Comparison of ENCODE assay signal across 21 cellular contexts in the genomic region with DNA sequence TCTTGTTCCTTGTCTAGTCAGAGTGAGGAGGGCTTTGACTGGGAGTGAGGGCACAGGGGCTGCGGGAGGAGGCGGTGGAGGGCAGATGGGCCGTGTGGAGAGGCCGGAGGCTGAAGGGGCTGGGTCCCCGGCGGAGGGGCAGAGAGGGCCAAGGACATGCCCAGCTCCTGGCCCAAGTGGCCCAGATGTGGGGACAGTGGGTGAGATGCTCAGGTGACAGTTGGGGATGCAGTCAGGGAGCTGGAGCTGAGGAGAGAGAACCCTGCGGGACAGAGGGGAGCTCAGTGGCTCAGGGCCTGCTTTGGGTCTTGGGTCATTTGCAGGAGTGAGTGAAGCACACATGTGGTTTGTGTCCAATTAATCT. TPM values are rescaled to one million over a fixed set of nuclear protein-coding genes. Genes with fewer than 3 reads are reported as not detected.
"Had no signal": no experiment of that assay in that cellular context is flagged by ENCODE, and none has a peak within 500 bp of the region (broad histone marks: within the 10 kb centered on the region; RNA-seq: fewer than 3 reads in every experiment).

No MANE protein-coding gene starts in this region.

- DNase-seq: activated CD4-positive, alpha-beta memory T cell treated with anti-CD3 and anti-CD28 coated beads for 36 hours; activated CD4-positive, alpha-beta T cell treated with anti-CD3 and anti-CD28 coated beads, Interleukin-2, amount 10 ng/mL, durations not matched to agents 7 days and 5 days; activated CD4-positive, CD25-positive, alpha-beta regulatory T cell; activated CD8-positive, alpha-beta memory T cell treated with anti-CD3 and anti-CD28 coated beads for 24 hours; activated gamma-delta T cell treated with Interleukin-2 at 50 U/mL for 16 hours; activated naive CD4-positive, alpha-beta T cell treated with anti-CD3 and anti-CD28 coated beads, Interleukin-2, amount 10 ng/mL, durations not matched to agents 7 days and 5 days; activated naive CD8-positive, alpha-beta T cell treated with anti-CD3 and anti-CD28 coated beads for 36 hours; activated T-cell treated with anti-CD3 and anti-CD28 coated beads, Interleukin-2, amount 50 U/mL, for 4 hours; cerebellar nuclear complex; NCI-H1105 treated with DMSO at 0.1 percent for 48 hours; NCI-H1436 treated with DMSO at 0.1 percent for 48 hours; NCI-H187; NCI-H2081 treated with DMSO at 0.1 percent for 48 hours; NCI-H446; NCI-H524; PC-3; SHP77; T-helper 17 cell; T-helper 9 cell had no signal

- H3K4me1 ChIP-seq: SJSA1 had no signal

- H3K36me3 ChIP-seq: SJSA1 had no signal

- H3K4me3 Mint-ChIP-seq: activated CD4-positive, alpha-beta memory T cell treated with anti-CD3 and anti-CD28 coated beads for 36 hours; activated CD4-positive, alpha-beta T cell treated with anti-CD3 and anti-CD28 coated beads, Interleukin-2, amount 10 ng/mL, durations not matched to agents 7 days and 5 days; activated naive CD4-positive, alpha-beta T cell treated with anti-CD3 and anti-CD28 coated beads, Interleukin-2, amount 10 ng/mL, durations not matched to agents 7 days and 5 days; activated naive CD8-positive, alpha-beta T cell treated with anti-CD3 and anti-CD28 coated beads for 36 hours; activated T-cell treated with anti-CD3 and anti-CD28 coated beads, Interleukin-2, amount 50 U/mL, for 4 hours; T-helper 17 cell had no signal

- H3K9me3 ChIP-seq: SJSA1 had no signal

- H3K4me1 Mint-ChIP-seq: activated naive CD8-positive, alpha-beta T cell treated with anti-CD3 and anti-CD28 coated beads for 36 hours had no signal

- H3K27me3 ChIP-seq: SJSA1 had no signal

- H3K4me3 ChIP-seq: SJSA1 had no signal

- H3K36me3 Mint-ChIP-seq: activated CD4-positive, alpha-beta memory T cell treated with anti-CD3 and anti-CD28 coated beads for 36 hours; activated naive CD4-positive, alpha-beta T cell treated with anti-CD3 and anti-CD28 coated beads, Interleukin-2, amount 10 ng/mL, durations not matched to agents 7 days and 5 days; activated naive CD8-positive, alpha-beta T cell treated with anti-CD3 and anti-CD28 coated beads for 36 hours had no signal

- H3K9me3 Mint-ChIP-seq: activated CD4-positive, alpha-beta memory T cell treated with anti-CD3 and anti-CD28 coated beads for 36 hours; activated CD4-positive, alpha-beta T cell treated with anti-CD3 and anti-CD28 coated beads, Interleukin-2, amount 10 ng/mL, durations not matched to agents 7 days and 5 days; activated naive CD4-positive, alpha-beta T cell treated with anti-CD3 and anti-CD28 coated beads, Interleukin-2, amount 10 ng/mL, durations not matched to agents 7 days and 5 days; activated naive CD8-positive, alpha-beta T cell treated with anti-CD3 and anti-CD28 coated beads for 36 hours; activated T-cell treated with anti-CD3 and anti-CD28 coated beads, Interleukin-2, amount 50 U/mL, for 4 hours had no signal

- H3K27ac ChIP-seq: SJSA1, VCaP had no signal

- ATAC-seq: activated T-cell treated with anti-CD3 and anti-CD28 coated beads, Interleukin-2, amount 50 U/mL, for 4 hours; PC-3; T-helper 17 cell had no signal

- H3K27ac Mint-ChIP-seq: activated CD4-positive, alpha-beta memory T cell treated with anti-CD3 and anti-CD28 coated beads for 36 hours; activated CD4-positive, alpha-beta T cell treated with anti-CD3 and anti-CD28 coated beads, Interleukin-2, amount 10 ng/mL, durations not matched to agents 7 days and 5 days; activated naive CD4-positive, alpha-beta T cell treated with anti-CD3 and anti-CD28 coated beads, Interleukin-2, amount 10 ng/mL, durations not matched to agents 7 days and 5 days; activated naive CD8-positive, alpha-beta T cell treated with anti-CD3 and anti-CD28 coated beads for 36 hours; T-helper 17 cell had no signal

RNA-seq across cellular contexts. Expression of a gene that starts 26.5 kb away (rescaled TPM):
- total RNA-seq: activated CD4-positive, alpha-beta memory T cell treated with anti-CD3 and anti-CD28 coated beads for 36 hours; activated CD4-positive, alpha-beta T cell treated with anti-CD3 and anti-CD28 coated beads, Interleukin-2, amount 10 ng/mL, durations not matched to agents 7 days and 5 days; activated naive CD8-positive, alpha-beta T cell treated with anti-CD3 and anti-CD28 coated beads for 36 hours; SJSA1 had no signal
